In genomic region chr21:16768096-16768495, GRCh38 we compare ENCODE assay signal across 26 cellular contexts.
"Had no signal": no experiment of that assay in that cellular context is flagged by ENCODE, and none has a peak within 500 bp of the region (broad histone marks: within the 10 kb centered on the region; RNA-seq: fewer than 3 reads in every experiment).

No MANE protein-coding gene starts in this region.

- H3K9me3 ChIP-seq: colonic mucosa, gastroesophageal sphincter, neutrophil, right lobe of liver, thoracic aorta, tibial nerve, upper lobe of left lung had no signal

- H3K9ac ChIP-seq: parathyroid adenoma had no signal

- DNase-seq: colonic mucosa; effector CD8-positive, alpha-beta T cell; endodermal cell; foreskin keratinocyte; heart left ventricle; left cardiac atrium; left lung; mesendoderm; natural killer cell; right lobe of liver; stimulated activated CD4-positive, alpha-beta T cell treated with anti-CD3 and anti-CD28 coated beads, Interleukin-2, amount 100 ng/mL, for 24 hours; stimulated activated CD4-positive, alpha-beta T cell treated with anti-CD3 and anti-CD28 coated beads, Interleukin-4, amount 100 ng/mL, for 24 hours; stimulated activated naive CD8-positive, alpha-beta T cell treated with anti-CD3 and anti-CD28 coated beads, Interleukin-15, Interleukin-2, amounts not matched to agents 100 U/mL and 50 U/mL, for 24 hours; substantia nigra; upper lobe of left lung had no signal

- H3K27me3 Mint-ChIP-seq: dendritic cell treated with granulocyte-macrophage colony-stimulating factor and Interleukin-4, amounts not matched to agents 40 ng/mL and 50 ng/mL, for 4 days; progenitor cell of endocrine pancreas had no signal

- H3K27ac Mint-ChIP-seq: dendritic cell treated with granulocyte-macrophage colony-stimulating factor and Interleukin-4, amounts not matched to agents 40 ng/mL and 50 ng/mL, for 4 days; endodermal cell; natural killer cell; progenitor cell of endocrine pancreas; stimulated activated effector memory CD8-positive, alpha-beta T cell treated with anti-CD3 and anti-CD28 coated beads, Interleukin-12 subunit alpha, Interleukin-12 subunit beta, amount 100 ng/mL, for 72 hours had no signal

- H3K36me3 ChIP-seq: colonic mucosa, gastroesophageal sphincter, heart left ventricle, left lung, neutrophil, right lobe of liver, thoracic aorta, tibial nerve, upper lobe of left lung had no signal

- H3K36me3 Mint-ChIP-seq: stimulated activated effector memory CD8-positive, alpha-beta T cell treated with anti-CD3 and anti-CD28 coated beads, Interleukin-12 subunit alpha, Interleukin-12 subunit beta, amount 100 ng/mL, for 72 hours had no signal

- H3K4me1 Mint-ChIP-seq: endodermal cell; natural killer cell; stimulated activated effector memory CD8-positive, alpha-beta T cell treated with anti-CD3 and anti-CD28 coated beads, Interleukin-12 subunit alpha, Interleukin-12 subunit beta, amount 100 ng/mL, for 72 hours had no signal

- H3K4me2 ChIP-seq: hepatocyte had no signal

- H3K4me3 Mint-ChIP-seq: dendritic cell treated with granulocyte-macrophage colony-stimulating factor and Interleukin-4, amounts not matched to agents 40 ng/mL and 50 ng/mL, for 4 days; endodermal cell; natural killer cell; stimulated activated effector memory CD8-positive, alpha-beta T cell treated with anti-CD3 and anti-CD28 coated beads, Interleukin-12 subunit alpha, Interleukin-12 subunit beta, amount 100 ng/mL, for 72 hours had no signal

- ATAC-seq: esophagus mucosa; foreskin keratinocyte; gastroesophageal sphincter; heart left ventricle; left cardiac atrium; left lung; natural killer cell; right lobe of liver; stimulated activated effector memory CD8-positive, alpha-beta T cell treated with anti-CD3 and anti-CD28 coated beads, Interleukin-12 subunit alpha, Interleukin-12 subunit beta, amount 100 ng/mL, for 72 hours; stimulated activated naive CD8-positive, alpha-beta T cell treated with anti-CD3 and anti-CD28 coated beads, Interleukin-15, Interleukin-2, amounts not matched to agents 100 U/mL and 50 U/mL, for 24 hours had no signal

- H3K4me1 ChIP-seq: colonic mucosa, gastroesophageal sphincter, heart left ventricle, left lung, parathyroid adenoma, right lobe of liver, tibial nerve, upper lobe of left lung had no signal

- H2AFZ ChIP-seq: hepatocyte, parathyroid adenoma had no signal

- H3K79me2 ChIP-seq: hepatocyte, parathyroid adenoma had no signal

- H3K4me3 ChIP-seq: colonic mucosa, gastroesophageal sphincter, heart left ventricle, hepatocyte, left lung, right lobe of liver, thoracic aorta, tibial nerve, upper lobe of left lung had no signal

- H3K27me3 ChIP-seq: colonic mucosa, foreskin keratinocyte, gastroesophageal sphincter, heart left ventricle, hepatocyte, left lung, neutrophil, right lobe of liver, tibial nerve, upper lobe of left lung had no signal

- H3K27ac ChIP-seq: colonic mucosa, epithelial cell of prostate, foreskin keratinocyte, gastroesophageal sphincter, heart left ventricle, hepatocyte, left lung, neutrophil, parathyroid adenoma, right lobe of liver, thoracic aorta, tibial nerve, upper lobe of left lung had no signal
